8 cellular contexts compared by ENCODE assay signal in genomic region chr7:114539575-114539974, GRCh38.
A peak's percentile ranks its signal among the peaks of the same experiment; 100 is the strongest.
DNase-seq lines count a peak whose midpoint lies in the region; ATAC-seq and TF ChIP-seq lines count a peak whose summit lies in the region.

No MANE protein-coding gene starts in this region.

- ATAC-seq in left colon (peak; percentile 61), HG02610 (IDR thresholded peaks at IDR 0.05; ENCODE audit: unreplicated experiment) (no peak)

- intact Hi-C loops in left colon (cut with DNase I, micrococcal nuclease), result no loop called here

- 0 out of 2 replicates have a peak, but pooled peaks have one; percentile 14 for TF ChIP-seq CTCF in WI38 (IDR thresholded peaks at IDR 0.05; ENCODE audit: low read depth, low read length)

- DNase-seq in DMS 273 treated with DMSO at 0.1 percent for 48 hours (lab: John Stamatoyannopoulos, UW), result peak; percentile 24
- DNase-seq in M059J (ENCODE audit: low read depth), result peak; percentile 4
- peak in 1 of 2 donors; percentile 31 for DNase-seq in left colon
- DNase-seq in activated CD8-positive, alpha-beta memory T cell treated with anti-CD3 and anti-CD28 coated beads, Interleukin-2, amount 50 U/mL, for 4 hours, result no peak
- no peak for DNase-seq in GM19238 (ENCODE audit: insufficient read length, low spot score)
- DNase-seq in AML-193 (lab: John Stamatoyannopoulos, UW), result no peak

- no peak overlapping the region for H3K4me3 ChIP-seq in WI38 (ENCODE audit: low read depth, low read length)

Comparison
In these comparisons a context has a peak if more than half of its experiments do, and no peak if none do; other contexts are left out.
1. DNase-seq: peak in DMS 273 treated with DMSO at 0.1 percent for 48 hours (single experiment) and M059J (single experiment); none in activated CD8-positive, alpha-beta memory T cell treated with anti-CD3 and anti-CD28 coated beads, Interleukin-2, amount 50 U/mL, for 4 hours (single experiment), GM19238 (single experiment) and AML-193 (0 of 2).